In genomic region chr11:6812391-6813005, GRCh38 we compare ENCODE assay signal across 1 cellular context.
TF ChIP-seq lines count a peak whose summit lies in the region.

No MANE protein-coding gene starts in this region.

TF ChIP-seq in K562, 482 proteins besides CTCF, POLR2A, EP300 and RAD21 (continues in another document):
- TF ChIP-seq ETS2 (tag; IDR thresholded peaks at IDR 0.05; ENCODE audit: borderline replicate concordance, poor library complexity, severe bottlenecking), result no peak
- no peak for TF ChIP-seq ESRRB (CRISPR knock-in tag; IDR thresholded peaks at IDR 0.05; ENCODE audit: borderline replicate concordance)
- TF ChIP-seq L3MBTL2 (IDR thresholded peaks at IDR 0.05), result 0 out of 2 replicates have a peak, but pooled peaks have one; percentile 24
- no peak for TF ChIP-seq MEF2A (IDR thresholded peaks at IDR 0.05; ENCODE audit: control insufficient read depth, low read depth, low read length)
- TF ChIP-seq SMAD1 (IDR thresholded peaks at IDR 0.05; ENCODE audit: low read depth, low read length, partially characterized antibody), result no peak
- TF ChIP-seq CTBP1 (IDR thresholded peaks at IDR 0.05; ENCODE audit: borderline replicate concordance), result no peak
- TF ChIP-seq SMC3 (conservative IDR thresholded peaks at IDR 0.05; ENCODE audit: insufficient read depth, low read depth, low read length), result peak; percentile 49; the same call in 1 of the 2 replicates
- TF ChIP-seq MTA3 (IDR thresholded peaks at IDR 0.05; ENCODE audit: borderline replicate concordance), result no peak
- TF ChIP-seq ZNF134 (CRISPR knock-in tag; conservative IDR thresholded peaks at IDR 0.05), result no peak
- no peak for TF ChIP-seq MIER1 (IDR thresholded peaks at IDR 0.05; ENCODE audit: low read depth)
- TF ChIP-seq HEY1 (CRISPR knock-in tag; IDR thresholded peaks at IDR 0.05; ENCODE audit: borderline replicate concordance), result no peak
- no peak for TF ChIP-seq FOXJ3 (CRISPR knock-in tag; IDR thresholded peaks at IDR 0.05)
- TF ChIP-seq ATF3 (IDR thresholded peaks at IDR 0.05), result no peak
- TF ChIP-seq ATF3 (CRISPR knock-in tag; conservative IDR thresholded peaks at IDR 0.05), result no peak
- peak; percentile 15; the same call in 1 of the 2 replicates for TF ChIP-seq TFAP4 (CRISPR knock-in tag; IDR thresholded peaks at IDR 0.05; ENCODE audit: borderline replicate concordance)
- TF ChIP-seq RHOXF2B (CRISPR knock-in tag; conservative IDR thresholded peaks at IDR 0.05), result no peak
- no peak for TF ChIP-seq E2F3 (CRISPR knock-in tag; IDR thresholded peaks at IDR 0.05)
- TF ChIP-seq ZSCAN32 (CRISPR knock-in tag; IDR thresholded peaks at IDR 0.05), result no peak
- no peak for TF ChIP-seq ZNF395 (CRISPR knock-in tag; IDR thresholded peaks at IDR 0.05)
- peak; percentile 38; the same call in 1 of the 2 replicates for TF ChIP-seq CREM (IDR thresholded peaks at IDR 0.05; ENCODE audit: low read depth)
- no peak for TF ChIP-seq TRIM24 (IDR thresholded peaks at IDR 0.05)
- TF ChIP-seq ZFX (CRISPR knock-in tag; IDR thresholded peaks at IDR 0.05), result no peak
- TF ChIP-seq CCAR2 (IDR thresholded peaks at IDR 0.05; ENCODE audit: low read depth, low read length), result no peak
- no peak for TF ChIP-seq SREBF1 (IDR thresholded peaks at IDR 0.05; ENCODE audit: borderline replicate concordance, low read depth, low read length)
- no peak for TF ChIP-seq SMARCE1 (IDR thresholded peaks at IDR 0.05)
- TF ChIP-seq ZNF431 (CRISPR knock-in tag; IDR thresholded peaks at IDR 0.05), result no peak
- no peak for TF ChIP-seq ILF3 (IDR thresholded peaks at IDR 0.05; ENCODE audit: borderline replicate concordance)
- no peak for TF ChIP-seq HDAC3 (IDR thresholded peaks at IDR 0.05; ENCODE audit: borderline replicate concordance, partially characterized antibody)
- TF ChIP-seq XRCC5 (IDR thresholded peaks at IDR 0.05; ENCODE audit: low read depth, low read length), result no peak
- peak; percentile 54; the same call in 1 of the 2 replicates for TF ChIP-seq KLF16 (IDR thresholded peaks at IDR 0.05)
- TF ChIP-seq HMGN3 (IDR thresholded peaks at IDR 0.05; ENCODE audit: borderline replicate concordance, extremely low read depth, insufficient read length, low read depth, low read length), result no peak
- TF ChIP-seq FOXJ2 (tag; IDR thresholded peaks at IDR 0.05), result no peak
- peak; percentile 39; the same call in 1 of the 2 replicates for TF ChIP-seq PKNOX1 (IDR thresholded peaks at IDR 0.05)
- no peak for TF ChIP-seq REST (CRISPR knock-in tag; IDR thresholded peaks at IDR 0.05; ENCODE audit: low read depth)
- TF ChIP-seq E2F4 (CRISPR knock-in tag; IDR thresholded peaks at IDR 0.05; ENCODE audit: low read depth), result no peak
- TF ChIP-seq MEIS2 (IDR thresholded peaks at IDR 0.05; ENCODE audit: partially characterized antibody), result peak; percentile 60
- TF ChIP-seq FOSL1 (tag; conservative IDR thresholded peaks at IDR 0.05), result no peak
- no peak for TF ChIP-seq NELFE (IDR thresholded peaks at IDR 0.05; ENCODE audit: insufficient read depth, insufficient read length)
- TF ChIP-seq ZNF280A (IDR thresholded peaks at IDR 0.05; ENCODE audit: low read depth, partially characterized antibody), result no peak
- TF ChIP-seq CBX5 (IDR thresholded peaks at IDR 0.05; ENCODE audit: borderline replicate concordance, low read depth), result no peak
- no peak for TF ChIP-seq HCFC1 (IDR thresholded peaks at IDR 0.05; ENCODE audit: low read depth, low read length)
- TF ChIP-seq SUPT5H (IDR thresholded peaks at IDR 0.05), result no peak
- no peak for TF ChIP-seq ZNF282 (CRISPR knock-in tag; IDR thresholded peaks at IDR 0.05)
- TF ChIP-seq SRSF9 (IDR thresholded peaks at IDR 0.05; ENCODE audit: borderline replicate concordance, low read depth, low read length), result no peak
- TF ChIP-seq DPF2 (IDR thresholded peaks at IDR 0.05), result no peak
- TF ChIP-seq KDM4B (IDR thresholded peaks at IDR 0.05; ENCODE audit: borderline replicate concordance in 2 of 2, low read depth in 1 of 2), result no peak
- no peak for TF ChIP-seq HLTF (IDR thresholded peaks at IDR 0.05)
- TF ChIP-seq SRSF1 (IDR thresholded peaks at IDR 0.05; ENCODE audit: low read depth, low read length), result no peak
- no peak for TF ChIP-seq PATZ1 (CRISPR knock-in tag; IDR thresholded peaks at IDR 0.05; ENCODE audit: borderline replicate concordance)
- TF ChIP-seq ELF2 (CRISPR knock-in tag; IDR thresholded peaks at IDR 0.05), result no peak
- no peak for TF ChIP-seq NCOR1 (IDR thresholded peaks at IDR 0.05)
- no peak for TF ChIP-seq KHSRP (IDR thresholded peaks at IDR 0.05)
- TF ChIP-seq POLR2G (IDR thresholded peaks at IDR 0.05; ENCODE audit: low read depth, low read length), result no peak
- TF ChIP-seq TBL1XR1 (IDR thresholded peaks at IDR 0.05; ENCODE audit: low read length in 2 of 2), result no peak
- no peak for TF ChIP-seq ZNF561 (CRISPR knock-in tag; conservative IDR thresholded peaks at IDR 0.05)
- TF ChIP-seq TRIM28 (IDR thresholded peaks at IDR 0.05), result no peak
